ENCODE assay signal across 8 cellular contexts in genomic region chr7:129163875-129164544, GRCh38. TPM values are rescaled to one million over a fixed set of nuclear protein-coding genes. Genes with fewer than 3 reads are reported as not detected.
DNase-seq lines count a peak whose midpoint lies in the region; ATAC-seq, FAIRE-seq and TF ChIP-seq lines count a peak whose summit lies in the region.

No MANE protein-coding gene starts in this region.

- H3K9me3 ChIP-seq in pancreas: no peaks in the 10 kb centered on the region

- WGBS in pancreas, 2 donors: 59 to 63% methylated on average over 11 of the region's 11 CpGs

- no peaks in the 10 kb centered on the region for H3K36me3 ChIP-seq in pancreas

- no peak for FAIRE-seq in pancreas (lab: Jason Lieb, UNC)

- H3K4me3 ChIP-seq in HL-60 (replicated peaks; ENCODE audit: insufficient read depth, low read length) (no peak overlapping the region), epithelial cell of proximal tubule (ENCODE audit: low read depth, low read length) (no peak overlapping the region), pancreas (no peak overlapping the region)

- intact Hi-C loops in pancreas (cut with DNase I): no loop called here

- in situ Hi-C loops in Caki2 (cut with HindIII; ENCODE audit: low pct_unique_long_range_greater_than_20kb, low sequenced_read_pairs): no loop called here

- H3K27me3 ChIP-seq in HL-60 (ENCODE audit: insufficient read depth, poor library complexity, severe bottlenecking) (no peaks in the 10 kb centered on the region), pancreas (no peaks in the 10 kb centered on the region)

- no peaks in the 10 kb centered on the region for H3K4me1 ChIP-seq in pancreas

- no peak overlapping the region for H3K27ac ChIP-seq in HL-60 (replicated peaks)
- no peak overlapping the region for H3K27ac ChIP-seq in pancreas

- DNase-seq in Caki2 (ENCODE audit: low read depth): peak; percentile 39
- peak in 1 of 2 experiments; percentile 11 for DNase-seq in HL-60 (ENCODE audit: low read depth in 1 of 2, low spot score in 1 of 2)
- DNase-seq in RPMI7951 (ENCODE audit: low read depth): peak; percentile 50
- DNase-seq in epithelial cell of proximal tubule (ENCODE audit: low read depth): no peak
- DNase-seq in pancreas: no peak
- no peak for DNase-seq in stimulated activated CD4-positive, alpha-beta T cell treated with anti-CD3 and anti-CD28 coated beads, Interleukin-2, amount 100 ng/mL, for 24 hours
- no peak for DNase-seq in stimulated activated naive CD8-positive, alpha-beta T cell treated with anti-CD3 and anti-CD28 coated beads, Interleukin-15, Interleukin-2, amounts not matched to agents 100 U/mL and 50 U/mL, for 24 hours

- TF ChIP-seq CTCF in HL-60 (IDR thresholded peaks at IDR 0.05; ENCODE audit: insufficient read depth, low read length) (peak; percentile 81), epithelial cell of proximal tubule (conservative IDR thresholded peaks at IDR 0.05; ENCODE audit: low read depth, low read length) (peak; percentile 84), pancreas (IDR thresholded peaks at IDR 0.05) (peak; percentile 65 to 87 (median 74))

- peak in 3 of 4 donors; percentile 57 to 78 (median 70) for ATAC-seq in pancreas
- ATAC-seq in HG03280 (IDR thresholded peaks at IDR 0.05; ENCODE audit: unreplicated experiment): no peak
- ATAC-seq in stimulated activated naive CD8-positive, alpha-beta T cell treated with anti-CD3 and anti-CD28 coated beads, Interleukin-15, Interleukin-2, amounts not matched to agents 100 U/mL and 50 U/mL, for 24 hours: no peak

RNA-seq across cellular contexts. Expression of gene TSPAN33, which starts 19.5 kb away (rescaled TPM):
- 54.4 and 68.1 TPM in 2 replicates for total RNA-seq in Caki2 (2014; rRNA removed; shearing (Covaris generic); ENCODE audit: low replicate concordance)
- total RNA-seq in RPMI7951 (2014; rRNA removed; shearing (Covaris generic)): 1.1 and 2.1 TPM in 2 replicates
- total RNA-seq in epithelial cell of proximal tubule: 3.9 and 14.3 TPM in 2 replicates
- 10 to 100 TPM in 5 of 6 donors, 1 to 10 TPM in 1; 6.9 to 37.9 (median 18.0) TPM for total RNA-seq in pancreas
- polyA plus RNA-seq in pancreas: 10 to 100 TPM; 11.2 to 14.2 TPM

RNA-seq across cellular contexts. Expression of gene SMO, which starts 24.4 kb away (rescaled TPM):
- total RNA-seq in Caki2 (2014; rRNA removed; shearing (Covaris generic); ENCODE audit: low replicate concordance): 47.7 and 62.3 TPM in 2 replicates
- total RNA-seq in RPMI7951 (2014; rRNA removed; shearing (Covaris generic)): 0.24 and 0.29 TPM in 2 replicates
- total RNA-seq in epithelial cell of proximal tubule (19.0 and 25.5 TPM in 2 replicates), pancreas (10 to 100 TPM in 1 of 6 donors, 1 to 10 TPM in 5; 2.6 to 13.4 (median 4.3) TPM)
- 1 to 10 TPM; 4.0 to 6.9 TPM for polyA plus RNA-seq in pancreas

Comparison
In these comparisons a context has a peak if more than half of its experiments do, and no peak if none do; other contexts are left out.
1. DNase-seq: peak in Caki2 (single experiment) and RPMI7951 (single experiment); none in epithelial cell of proximal tubule (single experiment), pancreas (0 of 6), stimulated activated CD4-positive, alpha-beta T cell treated with anti-CD3 and anti-CD28 coated beads, Interleukin-2, amount 100 ng/mL, for 24 hours (0 of 2) and stimulated activated naive CD8-positive, alpha-beta T cell treated with anti-CD3 and anti-CD28 coated beads, Interleukin-15, Interleukin-2, amounts not matched to agents 100 U/mL and 50 U/mL, for 24 hours (single experiment).
2. ATAC-seq: peak in pancreas (3 of 4); none in HG03280 (single experiment) and stimulated activated naive CD8-positive, alpha-beta T cell treated with anti-CD3 and anti-CD28 coated beads, Interleukin-15, Interleukin-2, amounts not matched to agents 100 U/mL and 50 U/mL, for 24 hours (single experiment).
3. Peak in every context shown above with its lines, with median percentiles within 50 percentile points of each other: CTCF ChIP-seq.